11 cellular contexts compared by ENCODE assay signal in genomic region chr1:6002714-6003501, GRCh38. TPM values are rescaled to one million over a fixed set of nuclear protein-coding genes. Genes with fewer than 3 reads are reported as not detected.
DNase-seq lines count a peak whose midpoint lies in the region; ATAC-seq and TF ChIP-seq lines count a peak whose summit lies in the region.
"Had no signal": no experiment of that assay in that cellular context is flagged by ENCODE, and none has a peak within 500 bp of the region (broad histone marks: within the 10 kb centered on the region; RNA-seq: fewer than 3 reads in every experiment).

No MANE protein-coding gene starts in this region.

- H3K36me3 Mint-ChIP-seq in immature natural killer cell: peaks cover 0 to 6% (median 0%) of the 10 kb centered on the region in 3 donors

- intact Hi-C loops in gastrocnemius medialis (cut with DNase I; ENCODE audit: low total_unique reads): loop anchor here (1.0 kb wide), 1 partner anchor 11 kb away; no protein-coding TSS in a partner anchor

- no peaks in the 10 kb centered on the region for H3K9me3 Mint-ChIP-seq in immature natural killer cell
- H3K9me3 Mint-ChIP-seq: memory B cell had no signal

- in situ Hi-C loops in gastrocnemius medialis (cut with MboI; ENCODE audit: low sequenced_read_pairs in 4 of 4): no loop called here

- H3K4me1 ChIP-seq in gastrocnemius medialis: no peaks in the 10 kb centered on the region

- peaks cover 0 to 2% (median 1%) of the 10 kb centered on the region in 3 donors for H3K27me3 Mint-ChIP-seq in immature natural killer cell (ENCODE audit: low read depth in 3 of 3)
- H3K27me3 Mint-ChIP-seq: memory B cell had no signal

- peak; percentile 43 to 60 for ATAC-seq in gastrocnemius medialis
- no peak for ATAC-seq in HG03196 (IDR thresholded peaks at IDR 0.05; ENCODE audit: unreplicated experiment)
- no peak for ATAC-seq in HG02623 (IDR thresholded peaks at IDR 0.05; ENCODE audit: unreplicated experiment)

- peak overlapping the region; percentile 68 to 83 (median 72) for H3K27ac ChIP-seq in gastrocnemius medialis
- H3K27ac ChIP-seq: skin epidermis had no signal

- peak in 1 of 5 experiments; percentile 17 for TF ChIP-seq CTCF in gastrocnemius medialis (IDR thresholded peaks at IDR 0.05 in 4 of 5, conservative IDR thresholded peaks at IDR 0.05 in 1 of 5)

- DNase-seq in NCI-H2196 (lab: John Stamatoyannopoulos, UW; ENCODE audit: unreplicated experiment) (peak; percentile 36), NCI-H2196 treated with DMSO at 0.1 percent for 48 hours (lab: John Stamatoyannopoulos, UW; ENCODE audit: unreplicated experiment) (no peak), SHP77 treated with DMSO at 0.1 percent for 48 hours (lab: John Stamatoyannopoulos, UW) (peak; percentile 50), immature natural killer cell (no peak), gastrocnemius medialis (peak in 1 of 2 donors; percentile 72), DMS 273 treated with DMSO at 0.1 percent for 48 hours (lab: John Stamatoyannopoulos, UW) (no peak)
- DNase-seq: activated CD4-positive, CD25-positive, alpha-beta regulatory T cell treated with anti-CD3 and anti-CD28 coated beads, Interleukin-2, amount 50 U/mL, for 72 hours had no signal

- H3K4me1 Mint-ChIP-seq in immature natural killer cell: peaks cover 56 to 61% of the 10 kb centered on the region in 2 donors

- H3K36me3 ChIP-seq in gastrocnemius medialis: no peaks in the 10 kb centered on the region

- H3K9me3 ChIP-seq in gastrocnemius medialis: no peaks in the 10 kb centered on the region

- H3K4me3 ChIP-seq in gastrocnemius medialis: no peak overlapping the region
- H3K4me3 ChIP-seq: skin epidermis had no signal

- peaks cover 0 to 4% (median 0%) of the 10 kb centered on the region in 3 donors for H3K27me3 ChIP-seq in gastrocnemius medialis

- H3K27ac Mint-ChIP-seq in immature natural killer cell: peak overlapping the region in 5 of 6 donors; percentile 60 to 93 (median 78)
- H3K27ac Mint-ChIP-seq: memory B cell had no signal

- TF ChIP-seq POLR2A in gastrocnemius medialis (IDR thresholded peaks at IDR 0.05): peak; percentile 23 to 46

- H3K4me3 Mint-ChIP-seq in immature natural killer cell: peak overlapping the region in 2 of 5 donors; percentile 71 to 77
- H3K4me3 Mint-ChIP-seq: memory B cell had no signal

RNA-seq across cellular contexts. Expression of gene NPHP4, which starts 10.7 kb away (rescaled TPM):
- polyA plus RNA-seq in immature natural killer cell: 1 to 10 TPM in 1 of 3 donors, under 1 TPM in 2; 0.59 to 1.4 (median 1.00) TPM
- 10 to 100 TPM in 1 of 4 donors, 1 to 10 TPM in 3; 1.1 to 10.4 (median 1.8) TPM for total RNA-seq in gastrocnemius medialis

RNA-seq across cellular contexts. Expression of gene KCNAB2, which starts 42.8 kb away (rescaled TPM):
- 10 to 100 TPM; 26.1 to 73.8 (median 42.7) TPM for polyA plus RNA-seq in immature natural killer cell
- total RNA-seq in gastrocnemius medialis: 1 to 10 TPM; 2.8 to 7.8 (median 4.5) TPM

Comparison
In these comparisons a context has a peak if more than half of its experiments do, and no peak if none do; other contexts are left out.
1. DNase-seq: peak in NCI-H2196 (single experiment) and SHP77 treated with DMSO at 0.1 percent for 48 hours (single experiment); none in NCI-H2196 treated with DMSO at 0.1 percent for 48 hours (single experiment), immature natural killer cell (0 of 3) and DMS 273 treated with DMSO at 0.1 percent for 48 hours (single experiment).
2. ATAC-seq: peak in gastrocnemius medialis (2 of 2); none in HG03196 (single experiment) and HG02623 (single experiment).